In genomic region chr18:3458378-3458777, GRCh38 we compare ENCODE assay signal across 1 cellular context.
TF ChIP-seq lines count a peak whose summit lies in the region.

No MANE protein-coding gene starts in this region.

TF ChIP-seq in SK-N-SH, 30 proteins besides CTCF, POLR2A, EP300 and RAD21 (continued from another document):
- TF ChIP-seq ZBTB33 (IDR thresholded peaks at IDR 0.05; ENCODE audit: borderline replicate concordance, low read depth) (no peak), RCOR1 (IDR thresholded peaks at IDR 0.05; ENCODE audit: low read length) (no peak), POLR2AphosphoS5 (IDR thresholded peaks at IDR 0.05; ENCODE audit: low read depth, low read length) (no peak), FOXM1 (IDR thresholded peaks at IDR 0.05; ENCODE audit: low read depth) (no peak)
